Comparison of ENCODE assay signal across 8 cellular contexts in the genomic region with DNA sequence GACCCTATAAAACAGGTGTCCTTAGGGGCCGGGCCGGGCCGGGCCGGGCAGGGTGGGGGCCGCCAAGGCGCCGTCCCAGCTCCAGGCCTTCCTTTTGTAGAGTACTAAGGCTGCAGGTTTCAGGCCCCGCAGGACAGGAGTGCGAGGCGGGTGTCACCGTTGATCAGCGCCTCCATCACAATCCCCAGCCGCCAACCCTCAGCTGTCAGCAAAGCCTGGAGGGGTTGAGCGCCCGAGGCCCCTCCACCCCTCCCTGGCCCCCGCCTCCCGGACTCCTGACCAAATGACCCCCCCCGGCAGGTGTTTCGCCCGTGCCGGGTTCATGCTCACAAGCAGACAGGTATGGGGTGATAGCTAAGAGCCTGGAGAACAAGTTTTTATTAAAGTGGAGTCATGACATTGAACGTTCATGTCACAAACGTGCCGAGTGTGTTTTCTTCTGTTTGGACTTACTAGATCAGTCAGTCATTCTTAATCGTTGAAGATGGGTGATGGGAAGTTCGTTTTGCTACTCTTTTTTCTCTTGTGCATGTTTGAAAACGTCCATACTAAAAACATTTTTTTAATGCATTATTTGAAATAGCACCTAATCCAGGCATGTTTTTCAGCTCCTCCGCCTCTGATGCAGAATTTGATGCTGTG. TPM values are rescaled to one million over a fixed set of nuclear protein-coding genes. Genes with fewer than 3 reads are reported as not detected.
A peak's percentile ranks its signal among the peaks of the same experiment; 100 is the strongest.
DNase-seq lines count a peak whose midpoint lies in the region; ATAC-seq, FAIRE-seq and TF ChIP-seq lines count a peak whose summit lies in the region.

No MANE protein-coding gene starts in this region.

- peak overlapping the region; percentile 57 to 95 (median 89) for H3K27ac Mint-ChIP-seq in brain
- peak overlapping the region; percentile 67 to 77 for H3K27ac Mint-ChIP-seq in stimulated activated naive CD8-positive, alpha-beta T cell treated with anti-CD3 and anti-CD28 coated beads, Interleukin-15, amount 100 ng/mL, for 72 hours

- peaks cover 37% of the 10 kb centered on the region for H3K36me3 Mint-ChIP-seq in brain

- H3K9me3 ChIP-seq in kidney (ENCODE audit: control insufficient read depth in 1 of 2, low read length in 2 of 2): no peaks in the 10 kb centered on the region

- H3K4me1 ChIP-seq in kidney (ENCODE audit: control insufficient read depth in 1 of 2, insufficient read depth in 1 of 2, low read depth in 1 of 2, low read length in 2 of 2): peaks cover 12 to 16% of the 10 kb centered on the region in 2 donors

- no peak for TF ChIP-seq CTCF in brain (conservative IDR thresholded peaks at IDR 0.05)
- no peak for TF ChIP-seq CTCF in kidney (IDR thresholded peaks at IDR 0.05; ENCODE audit: borderline replicate concordance, extremely low read depth, insufficient read depth)

- H3K4me3 ChIP-seq in kidney (ENCODE audit: low read length in 2 of 2): peak overlapping the region; percentile 62

- no peak for FAIRE-seq in kidney (lab: Jason Lieb, UNC)

- ATAC-seq in GM21528 (IDR thresholded peaks at IDR 0.05; ENCODE audit: low FRiP score, unreplicated experiment) (peak; percentile 36), HG03108 (IDR thresholded peaks at IDR 0.05; ENCODE audit: unreplicated experiment) (no peak)
- peak; percentile 52 for ATAC-seq in stimulated activated naive CD8-positive, alpha-beta T cell treated with anti-CD3 and anti-CD28 coated beads, Interleukin-15, amount 100 ng/mL, for 72 hours

- peak overlapping the region; percentile 43 to 75 for H3K9ac ChIP-seq in kidney (ENCODE audit: low read length in 2 of 2)

- peak overlapping the region; percentile 89 to 92 for H3K27ac ChIP-seq in kidney (ENCODE audit: low read depth in 2 of 2, low read length in 2 of 2)

- no peaks in the 10 kb centered on the region for H3K27me3 Mint-ChIP-seq in brain
- no peaks in the 10 kb centered on the region for H3K27me3 Mint-ChIP-seq in stimulated activated naive CD8-positive, alpha-beta T cell treated with anti-CD3 and anti-CD28 coated beads, Interleukin-15, amount 100 ng/mL, for 72 hours

- intact Hi-C loops in kidney (cut with DNase I): no loop called here

- H3K4me1 Mint-ChIP-seq in brain: peaks cover 20% of the 10 kb centered on the region
- H3K4me1 Mint-ChIP-seq in stimulated activated naive CD8-positive, alpha-beta T cell treated with anti-CD3 and anti-CD28 coated beads, Interleukin-15, amount 100 ng/mL, for 72 hours: peaks cover 25% of the 10 kb centered on the region

- DNase-seq in D341Med (ENCODE audit: low spot score) (peak; percentile 69), NCI-H1092 (lab: John Stamatoyannopoulos, UW) (peak; percentile 14), kidney (peak; percentile 83), DMS79 treated with DMSO at 0.1 percent for 48 hours (lab: John Stamatoyannopoulos, UW) (no peak)
- DNase-seq in stimulated activated naive CD8-positive, alpha-beta T cell treated with anti-CD3 and anti-CD28 coated beads, Interleukin-15, amount 100 ng/mL, for 72 hours: no peak

- peak overlapping the region; percentile 90 to 97 (median 94) for H3K4me3 Mint-ChIP-seq in brain
- H3K4me3 Mint-ChIP-seq in stimulated activated naive CD8-positive, alpha-beta T cell treated with anti-CD3 and anti-CD28 coated beads, Interleukin-15, amount 100 ng/mL, for 72 hours: peak overlapping the region; percentile 95

- H3K36me3 ChIP-seq in kidney (ENCODE audit: control insufficient read depth in 1 of 2, insufficient read depth in 2 of 2, low read length in 2 of 2): peaks cover 2 to 13% of the 10 kb centered on the region in 2 donors

- no peaks in the 10 kb centered on the region for H3K9me3 Mint-ChIP-seq in brain
- H3K9me3 Mint-ChIP-seq in stimulated activated naive CD8-positive, alpha-beta T cell treated with anti-CD3 and anti-CD28 coated beads, Interleukin-15, amount 100 ng/mL, for 72 hours: no peaks in the 10 kb centered on the region

RNA-seq across cellular contexts. Expression of a gene that starts 0.5 kb away (rescaled TPM):
- polyA plus RNA-seq in brain (ENCODE audit: insufficient read depth, low read depth, low replicate concordance): 62.5 TPM
- total RNA-seq in kidney: 61.5 TPM
- 53.9 TPM for polyA plus RNA-seq in kidney (ENCODE audit: insufficient read depth, low read depth, low replicate concordance)

RNA-seq across cellular contexts. Expression of a gene that starts 38.9 kb away (rescaled TPM):
- polyA plus RNA-seq in brain (ENCODE audit: insufficient read depth, low read depth, low replicate concordance) (153 TPM), kidney (ENCODE audit: insufficient read depth, low read depth, low replicate concordance) (83.8 TPM)
- total RNA-seq in kidney: 64.4 TPM

RNA-seq across cellular contexts. Expression of a gene that starts 59.5 kb away (rescaled TPM):
- polyA plus RNA-seq in brain (ENCODE audit: insufficient read depth, low read depth, low replicate concordance): 22.6 TPM
- total RNA-seq in kidney: 32.2 TPM
- 14.4 TPM for polyA plus RNA-seq in kidney (ENCODE audit: insufficient read depth, low read depth, low replicate concordance)

RNA-seq across cellular contexts. Expression of a gene that starts 59.8 kb away (rescaled TPM):
- polyA plus RNA-seq in brain (ENCODE audit: insufficient read depth, low read depth, low replicate concordance) (208 TPM), kidney (ENCODE audit: insufficient read depth, low read depth, low replicate concordance) (79.1 TPM)
- 84.6 TPM for total RNA-seq in kidney

Comparison
In these comparisons a context has a peak if more than half of its experiments do, and no peak if none do; other contexts are left out.
1. DNase-seq: peak in D341Med (single experiment), NCI-H1092 (single experiment) and kidney (single experiment); none in stimulated activated naive CD8-positive, alpha-beta T cell treated with anti-CD3 and anti-CD28 coated beads, Interleukin-15, amount 100 ng/mL, for 72 hours (0 of 2) and DMS79 treated with DMSO at 0.1 percent for 48 hours (single experiment).